Comparison of ENCODE assay signal across 26 cellular contexts in genomic region chr4:5489260-5489659, GRCh38.
"Had no signal": no experiment of that assay in that cellular context is flagged by ENCODE, and none has a peak within 500 bp of the region (broad histone marks: within the 10 kb centered on the region; RNA-seq: fewer than 3 reads in every experiment).

No MANE protein-coding gene starts in this region.

- H3K36me3 ChIP-seq: colonic mucosa, esophagus squamous epithelium, gastrocnemius medialis, heart left ventricle, heart right ventricle had no signal

- H3K4me3 ChIP-seq: colonic mucosa, coronary artery, dorsolateral prefrontal cortex, esophagus muscularis mucosa, esophagus squamous epithelium, gastrocnemius medialis, gastroesophageal sphincter, heart left ventricle, heart right ventricle, hepatocyte had no signal

- H3K9me3 ChIP-seq: colonic mucosa had no signal

- DNase-seq: colonic mucosa; cortex of kidney; dermis blood vessel endothelial cell; dorsolateral prefrontal cortex; effector CD4-positive, alpha-beta T cell; effector CD8-positive, alpha-beta T cell; effector memory CD4-positive, alpha-beta T cell; effector memory CD8-positive, alpha-beta T cell; endodermal cell; erythroblast; esophagus squamous epithelium; foreskin fibroblast; foreskin keratinocyte; foreskin melanocyte; gastrocnemius medialis; glutamatergic neuron; head of caudate nucleus; heart left ventricle; heart right ventricle had no signal

- FAIRE-seq: colon, endothelial cell of umbilical vein had no signal

- H3K27ac ChIP-seq: colonic mucosa, coronary artery, dorsolateral prefrontal cortex, epithelial cell of prostate, esophagus muscularis mucosa, esophagus squamous epithelium, foreskin keratinocyte, gastrocnemius medialis, gastroesophageal sphincter, heart left ventricle, heart right ventricle, hepatocyte had no signal

- H3K4me1 ChIP-seq: colonic mucosa, esophagus muscularis mucosa, esophagus squamous epithelium, foreskin keratinocyte, gastrocnemius medialis, gastroesophageal sphincter, heart left ventricle, heart right ventricle had no signal
